ENCODE assay signal across 8 cellular contexts in genomic region chr15:80999623-81000036, GRCh38. TPM values are rescaled to one million over a fixed set of nuclear protein-coding genes. Genes with fewer than 3 reads are reported as not detected.
A peak's percentile ranks its signal among the peaks of the same experiment; 100 is the strongest.
DNase-seq lines count a peak whose midpoint lies in the region; ATAC-seq, FAIRE-seq and TF ChIP-seq lines count a peak whose summit lies in the region.

No MANE protein-coding gene starts in this region.

- FAIRE-seq in astrocyte (lab: Jason Lieb, UNC): no peak

- H3K9ac ChIP-seq in BLaER1 (peak overlapping the region; percentile 97), astrocyte (ENCODE audit: low read length) (peak overlapping the region; percentile 94)

- H3K27me3 ChIP-seq in BLaER1 (no peaks in the 10 kb centered on the region), SJSA1 (replicated peaks) (no peaks in the 10 kb centered on the region), astrocyte (ENCODE audit: insufficient read depth, low read length) (no peaks in the 10 kb centered on the region), suprapubic skin (no peaks in the 10 kb centered on the region)

- H3K4me1 ChIP-seq in BLaER1: peaks cover 44% of the 10 kb centered on the region
- peaks cover 16% of the 10 kb centered on the region for H3K4me1 ChIP-seq in SJSA1 (replicated peaks)
- H3K4me1 ChIP-seq in astrocyte (ENCODE audit: insufficient read depth, low read length): peaks cover 14% of the 10 kb centered on the region
- peaks cover 36% of the 10 kb centered on the region for H3K4me1 ChIP-seq in suprapubic skin

- no peak for DNase-seq in SJSA1 (ENCODE audit: low read depth in 1 of 2, low spot score in 2 of 2)
- no peak for DNase-seq in astrocyte (ENCODE audit: low read depth)
- no peak for DNase-seq in mesothelial cell of epicardium (ENCODE audit: low spot score in 2 of 2, unreplicated experiment in 2 of 2)
- DNase-seq in suprapubic skin (ENCODE audit: low spot score in 2 of 2): no peak
- no peak for DNase-seq in COR-L47 (lab: John Stamatoyannopoulos, UW)

- no peak for TF ChIP-seq POLR2A in suprapubic skin (IDR thresholded peaks at IDR 0.05)

- ATAC-seq in GM21529 (IDR thresholded peaks at IDR 0.05; ENCODE audit: unreplicated experiment) (peak; percentile 28), HG02970 (IDR thresholded peaks at IDR 0.05; ENCODE audit: low FRiP score, unreplicated experiment) (no peak)

- peaks cover 29% of the 10 kb centered on the region for H4K20me1 ChIP-seq in BLaER1
- H4K20me1 ChIP-seq in astrocyte (ENCODE audit: insufficient read depth, low read length): peaks cover 26% of the 10 kb centered on the region

- TF ChIP-seq CTCF in astrocyte (IDR thresholded peaks at IDR 0.05; ENCODE audit: insufficient read depth, low read depth, low read length): no peak
- TF ChIP-seq CTCF in mesothelial cell of epicardium (IDR thresholded peaks at IDR 0.05; ENCODE audit: unreplicated experiment): no peak
- TF ChIP-seq CTCF in suprapubic skin (IDR thresholded peaks at IDR 0.05): no peak

- peaks cover 21% of the 10 kb centered on the region for H3K36me3 ChIP-seq in BLaER1
- peaks cover 43% of the 10 kb centered on the region for H3K36me3 ChIP-seq in SJSA1
- H3K36me3 ChIP-seq in astrocyte (ENCODE audit: insufficient read depth, low read length): peaks cover 3% of the 10 kb centered on the region
- H3K36me3 ChIP-seq in suprapubic skin: peaks cover 10% of the 10 kb centered on the region

- H3K27ac ChIP-seq in BLaER1 (peak overlapping the region; percentile 98), SJSA1 (no peak overlapping the region), astrocyte (ENCODE audit: low read depth, low read length) (no peak overlapping the region), suprapubic skin (peak overlapping the region; percentile 97)

- H3K27ac Mint-ChIP-seq in astrocyte (ENCODE audit: unreplicated experiment): no peak overlapping the region
- H3K27ac Mint-ChIP-seq in mesothelial cell of epicardium: peak overlapping the region; percentile 93

- no peak for TF ChIP-seq EP300 in suprapubic skin (IDR thresholded peaks at IDR 0.05)

- H3K4me2 ChIP-seq in BLaER1 (peak overlapping the region; percentile 85), astrocyte (ENCODE audit: low read length) (peak overlapping the region; percentile 95)

- H3K4me3 Mint-ChIP-seq in astrocyte (ENCODE audit: unreplicated experiment): peak overlapping the region; percentile 97
- peak overlapping the region; percentile 81 for H3K4me3 Mint-ChIP-seq in mesothelial cell of epicardium

- peaks cover 42% of the 10 kb centered on the region for H3K79me2 ChIP-seq in astrocyte (ENCODE audit: insufficient read depth, low read length)

- H3K4me1 Mint-ChIP-seq in astrocyte (ENCODE audit: low read depth, unreplicated experiment) (peaks cover 12% of the 10 kb centered on the region), mesothelial cell of epicardium (peaks cover 13% of the 10 kb centered on the region)

- H3K4me3 ChIP-seq in BLaER1: peak overlapping the region; percentile 98
- peak overlapping the region; percentile 95; the same call in 1 of the 2 replicates for H3K4me3 ChIP-seq in SJSA1
- peak overlapping the region; percentile 85 for H3K4me3 ChIP-seq in astrocyte (ENCODE audit: insufficient read depth, low read depth, low read length)
- H3K4me3 ChIP-seq in suprapubic skin: peak overlapping the region; percentile 70

- H3K27me3 Mint-ChIP-seq in astrocyte (ENCODE audit: low read depth, unreplicated experiment): peaks cover 2% of the 10 kb centered on the region
- no peaks in the 10 kb centered on the region for H3K27me3 Mint-ChIP-seq in mesothelial cell of epicardium (ENCODE audit: low read depth)

- H3K9me3 Mint-ChIP-seq in astrocyte (ENCODE audit: unreplicated experiment): peaks cover 2% of the 10 kb centered on the region
- H3K9me3 Mint-ChIP-seq in mesothelial cell of epicardium: no peaks in the 10 kb centered on the region

- WGBS in suprapubic skin: 51% methylated on average over 13 of the region's 13 CpGs

- H3K9me3 ChIP-seq in BLaER1 (0 out of 2 replicates have a peak, but pooled peaks cover 6% of the 10 kb centered on the region), SJSA1 (replicated peaks) (peaks cover 3% of the 10 kb centered on the region; the same call in 1 of the 2 replicates), astrocyte (ENCODE audit: insufficient read depth, low read depth, low read length) (no peaks in the 10 kb centered on the region), suprapubic skin (no peaks in the 10 kb centered on the region)

- H3K36me3 Mint-ChIP-seq in astrocyte (ENCODE audit: low read depth, unreplicated experiment) (no peaks in the 10 kb centered on the region), mesothelial cell of epicardium (peaks cover 4% of the 10 kb centered on the region)

- no peak overlapping the region for H2AFZ ChIP-seq in astrocyte (ENCODE audit: low read depth, low read length)

RNA-seq across cellular contexts. Expression of gene TLNRD1, which starts 1.1 kb away (rescaled TPM):
- 40.3 and 42.3 TPM in 2 replicates for total RNA-seq in SJSA1 (2014; rRNA removed; shearing (Covaris generic))
- total RNA-seq in astrocyte: 24.2 and 24.3 TPM in 2 replicates
- 12.3 to 13.3 TPM (median 13.0 TPM) in 3 replicates for total RNA-seq in mesothelial cell of epicardium
- 10 to 100 TPM in 3 of 4 donors, 1 to 10 TPM in 1; 9.4 to 16.6 (median 11.5) TPM for total RNA-seq in suprapubic skin

RNA-seq across cellular contexts. Expression of gene MESD, which starts 10.0 kb away (rescaled TPM):
- total RNA-seq in SJSA1 (2014; rRNA removed; shearing (Covaris generic)): 23.1 and 26.3 TPM in 2 replicates
- total RNA-seq in astrocyte: 33.1 and 34.8 TPM in 2 replicates
- 33.6 to 35.2 TPM (median 34.9 TPM) in 3 replicates for total RNA-seq in mesothelial cell of epicardium
- 10 to 100 TPM; 14.1 to 38.2 (median 24.7) TPM for total RNA-seq in suprapubic skin

Comparison
In these comparisons a context has a peak if more than half of its experiments do, and no peak if none do; other contexts are left out.
1. H3K27ac ChIP-seq: peak in BLaER1 (single experiment) and suprapubic skin (single experiment); none in SJSA1 (single experiment) and astrocyte (single experiment).
2. Peak in every context shown above with its lines, with median percentiles within 50 percentile points of each other: H3K4me3 ChIP-seq.